ENCODE assay signal across 11 cellular contexts in the genomic region with DNA sequence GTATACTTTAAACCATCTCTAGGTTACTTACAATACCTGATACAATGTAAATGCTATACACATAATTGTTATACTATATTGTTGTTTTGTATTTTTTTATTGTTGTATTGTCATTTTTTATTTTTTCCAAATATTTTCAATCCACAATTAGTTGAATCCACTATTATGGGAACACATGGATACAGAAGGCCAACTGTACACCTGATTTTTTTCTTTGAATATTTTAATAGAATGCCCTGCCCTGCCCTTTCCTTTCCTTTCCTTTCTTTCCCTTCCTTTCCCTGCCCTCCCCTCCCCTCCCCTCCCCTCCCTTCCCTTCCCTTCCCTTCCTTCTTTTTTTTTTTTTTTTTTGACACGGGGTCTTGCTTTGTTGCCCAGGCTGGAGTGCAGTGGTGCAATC.
"Had no signal": no experiment of that assay in that cellular context is flagged by ENCODE, and none has a peak within 500 bp of the region (broad histone marks: within the 10 kb centered on the region; RNA-seq: fewer than 3 reads in every experiment).

No MANE protein-coding gene starts in this region.

- FAIRE-seq: H1, H54 had no signal

- ATAC-seq: GM23338, HCT116 had no signal

- H3K4me1 ChIP-seq: HAP-1 had no signal

- H3K4me3 ChIP-seq: GM23248, GM23338, HAP-1 had no signal

- H3K4me2 ChIP-seq: GM23338 had no signal

- H3K36me3 ChIP-seq: HAP-1 had no signal

- DNase-seq: GM23248, GOT3, H7, H9, HCEC 1CT, HFFc6 had no signal

- H3K27ac ChIP-seq: GM23248 had no signal

- H3K9ac ChIP-seq: GM23248 had no signal

- H2AFZ ChIP-seq: GM23248, GM23338 had no signal
